ENCODE assay signal across 8 cellular contexts in the genomic region with DNA sequence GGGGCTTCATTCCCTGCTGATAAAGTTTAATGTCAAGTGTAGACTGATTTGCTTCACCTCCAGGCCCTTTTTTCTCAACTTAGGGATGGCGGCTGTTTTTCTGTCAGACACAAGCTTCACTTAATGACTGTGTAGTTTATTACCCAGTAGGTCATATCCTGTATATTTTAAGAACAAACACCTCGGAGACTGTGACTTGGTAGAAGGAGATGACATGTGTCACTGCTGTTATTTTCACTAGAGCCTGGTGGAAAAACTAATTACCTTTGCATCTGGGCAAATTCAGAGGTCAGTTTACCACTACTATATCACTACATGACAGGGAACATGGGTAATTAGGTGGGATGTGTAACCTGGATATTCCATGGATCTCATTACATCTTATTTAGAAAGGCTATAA.
"Had no signal": no experiment of that assay in that cellular context is flagged by ENCODE, and none has a peak within 500 bp of the region (broad histone marks: within the 10 kb centered on the region; RNA-seq: fewer than 3 reads in every experiment).

No MANE protein-coding gene starts in this region.

- H3K4me3 ChIP-seq: GM12878 had no signal

- FAIRE-seq: G401.6, GM12878, GM12891, GM12892, GM18507, GM19239 had no signal

- DNase-seq: GDM1, GF-D8 had no signal

- ATAC-seq: GM12878 had no signal
